18 cellular contexts compared by ENCODE assay signal in the genomic region with DNA sequence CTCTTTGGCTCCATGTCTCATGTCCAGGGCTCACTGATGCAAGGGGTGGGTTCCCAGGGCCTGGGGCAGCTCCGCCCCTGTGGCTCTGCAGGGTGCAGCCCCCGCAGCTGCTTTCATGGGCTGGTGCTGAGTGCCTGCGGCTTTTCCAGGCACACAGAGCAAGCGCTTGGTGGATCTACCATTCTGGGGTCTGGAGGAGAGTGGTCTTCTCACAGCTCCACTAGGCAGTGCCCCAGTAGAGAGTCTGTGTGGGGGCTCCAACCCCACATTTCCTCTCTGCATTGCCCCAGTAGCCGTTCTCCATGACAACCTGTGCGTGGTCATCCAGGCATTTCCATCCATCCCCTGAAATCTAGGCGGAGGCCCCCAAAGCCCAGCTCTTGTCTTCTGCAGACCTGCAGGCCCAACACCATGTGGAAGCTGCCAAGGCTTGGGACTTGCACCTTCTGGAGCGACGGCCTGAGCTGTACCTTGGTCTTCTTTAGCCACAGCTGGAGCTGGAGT. TPM values are rescaled to one million over a fixed set of nuclear protein-coding genes. Genes with fewer than 3 reads are reported as not detected.
DNase-seq lines count a peak whose midpoint lies in the region; ATAC-seq, FAIRE-seq and TF ChIP-seq lines count a peak whose summit lies in the region.
"Had no signal": no experiment of that assay in that cellular context is flagged by ENCODE, and none has a peak within 500 bp of the region (broad histone marks: within the 10 kb centered on the region; RNA-seq: fewer than 3 reads in every experiment).

No MANE protein-coding gene starts in this region.

- CTCF ChIA-PET in T-cell (lab: Charles Lee): no interaction called here
- CTCF ChIA-PET in K562 (lab: Yijun Ruan, JAX; ENCODE audit: low intra/inter-chr PET ratio): no interaction called here
- CTCF ChIA-PET in GM10248 (lab: Yijun Ruan, JAX): interaction anchor here (0.9 to 1.5 kb wide), 4 partner anchors 12 to 59 kb away, joined by 3 to 6 read pairs (median 3); no protein-coding TSS in a partner anchor

- TF ChIP-seq CTCF in K562 (IDR thresholded peaks at IDR 0.05 in 2 of 3, conservative IDR thresholded peaks at IDR 0.05 in 1 of 3; ENCODE audit: insufficient read depth in 2 of 3, low read depth in 1 of 3, low read length in 3 of 3) (no peak), GM10248 (IDR thresholded peaks at IDR 0.05; ENCODE audit: control extremely low read depth, extremely low read depth, low read depth, missing control alignments) (no peak), nephron progenitor cell (IDR thresholded peaks at IDR 0.05) (no peak)

- BruUV-seq in K562 (replicated peaks; lab: Mats Ljungman, UMichigan): no TSS peak

- POLR2A ChIA-PET in T-cell (lab: Charles Lee) (interaction anchor here in 1 of 2 donors (0.7 kb wide), 2 partner anchors 21 to 330 kb away, joined by 3 read pairs; a partner anchor contains a TSS), K562 (lab: Yijun Ruan, JAX) (interaction anchor here (0.6 to 1.1 kb wide), 3 partner anchors 10 to 25 kb away, joined by 3 to 5 read pairs (median 4); no protein-coding TSS in a partner anchor), GM10248 (lab: Yijun Ruan, JAX) (no interaction called here)

- H3K79me2 ChIP-seq in K562 (ENCODE audit: control insufficient read depth, insufficient read depth, low read length): no peaks in the 10 kb centered on the region

- H3K36me3 Mint-ChIP-seq in T-cell (peaks cover 30% of the 10 kb centered on the region), nephron progenitor cell (ENCODE audit: low read depth) (no peaks in the 10 kb centered on the region)
- H3K36me3 Mint-ChIP-seq in stimulated activated effector memory CD8-positive, alpha-beta T cell treated with anti-CD3 and anti-CD28 coated beads, Interleukin-12 subunit alpha, Interleukin-12 subunit beta, amount 100 ng/mL, for 72 hours: peaks cover 98% of the 10 kb centered on the region
- H3K36me3 Mint-ChIP-seq: type B pancreatic cell had no signal

- H3K27me3 Mint-ChIP-seq in T-cell: no peaks in the 10 kb centered on the region
- H3K27me3 Mint-ChIP-seq in nephron progenitor cell (ENCODE audit: low read depth, poor library complexity): peaks cover 16% of the 10 kb centered on the region

- no peaks in the 10 kb centered on the region for H3K9me3 ChIP-seq in right cardiac atrium (ENCODE audit: control insufficient read depth, low read length)
- H3K9me3 ChIP-seq in K562 (replicated peaks; ENCODE audit: control insufficient read depth, insufficient read depth, low read depth, low read length): no peaks in the 10 kb centered on the region
- H3K9me3 ChIP-seq: stomach had no signal

- H3K27ac Mint-ChIP-seq in T-cell: peak overlapping the region; percentile 89 to 94
- peak overlapping the region; percentile 100 for H3K27ac Mint-ChIP-seq in stimulated activated effector memory CD8-positive, alpha-beta T cell treated with anti-CD3 and anti-CD28 coated beads, Interleukin-12 subunit alpha, Interleukin-12 subunit beta, amount 100 ng/mL, for 72 hours
- H3K27ac Mint-ChIP-seq in nephron progenitor cell: no peak overlapping the region
- H3K27ac Mint-ChIP-seq: HFFc6 had no signal

- no peak for FAIRE-seq in K562 (lab: Jason Lieb, UNC)
- FAIRE-seq: colon, endometrium had no signal

- peaks cover 77 to 81% (median 79%) of the 10 kb centered on the region in 3 donors for H3K4me1 Mint-ChIP-seq in T-cell
- peaks cover 68% of the 10 kb centered on the region for H3K4me1 Mint-ChIP-seq in stimulated activated effector memory CD8-positive, alpha-beta T cell treated with anti-CD3 and anti-CD28 coated beads, Interleukin-12 subunit alpha, Interleukin-12 subunit beta, amount 100 ng/mL, for 72 hours
- peaks cover 53% of the 10 kb centered on the region for H3K4me1 Mint-ChIP-seq in nephron progenitor cell

- DNase-seq in right cardiac atrium: peak in 2 of 3 donors; percentile 27 to 47
- no peak for DNase-seq in Right ventricle myocardium inferior (ENCODE audit: missing footprints)
- no peak for DNase-seq in T-cell
- DNase-seq in K562 (ENCODE audit: extremely low read depth in 1 of 4, low spot score in 3 of 4): no peak
- no peak for DNase-seq in stimulated activated effector memory CD8-positive, alpha-beta T cell treated with anti-CD3 and anti-CD28 coated beads, Interleukin-12 subunit alpha, Interleukin-12 subunit beta, amount 100 ng/mL, for 72 hours (ENCODE audit: low spot score in 2 of 2)
- no peak for DNase-seq in NCI-H446 treated with DMSO at 0.1 percent for 48 hours (lab: John Stamatoyannopoulos, UW)
- no peak for DNase-seq in GM10248 (ENCODE audit: extremely low spot score)
- no peak for DNase-seq in nephron progenitor cell
- DNase-seq: activated gamma-delta T cell, HFFc6, NCI-H2107, NCI-H524 treated with DMSO at 0.1 percent for 48 hours, stomach had no signal

- no peak for TF ChIP-seq RAD21 in K562 (CRISPR knock-in tag; conservative IDR thresholded peaks at IDR 0.05 in 1 of 2, IDR thresholded peaks at IDR 0.05 in 1 of 2)

- H3K9ac ChIP-seq in K562 (ENCODE audit: insufficient read depth in 1 of 2, low read depth in 2 of 2, low read length in 2 of 2): 0 out of 4 replicates have a peak overlapping the region, but pooled peaks of 1 of the 2 experiments have one; percentile 40
- H3K9ac ChIP-seq: KMS-11 had no signal

- no peak overlapping the region for H3K27ac ChIP-seq in right cardiac atrium (ENCODE audit: low read length)
- H3K27ac ChIP-seq in K562 (ENCODE audit: extremely low read depth, low read depth, low read length): no peak overlapping the region
- H3K27ac ChIP-seq: KMS-11, stomach had no signal

- H3K27me3 ChIP-seq in right cardiac atrium (ENCODE audit: control insufficient read depth, insufficient read depth): no peaks in the 10 kb centered on the region
- peaks cover 0 to 12% of the 10 kb centered on the region in 2 experiments; a peak in 3 of 5 replicates for H3K27me3 ChIP-seq in K562 (ENCODE audit: control insufficient read depth in 2 of 2, insufficient read depth in 2 of 2, low read length in 2 of 2)

- H3K9me3 Mint-ChIP-seq in T-cell (no peaks in the 10 kb centered on the region), nephron progenitor cell (no peaks in the 10 kb centered on the region)
- H3K9me3 Mint-ChIP-seq in stimulated activated effector memory CD8-positive, alpha-beta T cell treated with anti-CD3 and anti-CD28 coated beads, Interleukin-12 subunit alpha, Interleukin-12 subunit beta, amount 100 ng/mL, for 72 hours: no peaks in the 10 kb centered on the region
- H3K9me3 Mint-ChIP-seq: HFFc6, type B pancreatic cell had no signal

- H2AFZ ChIP-seq in K562 (ENCODE audit: low read depth, low read length): no peak overlapping the region

- TF ChIP-seq POLR2A in K562 (conservative IDR thresholded peaks at IDR 0.05): no peak

- in situ Hi-C loops in K562 (cut with MboI): no loop called here

- H3K4me1 ChIP-seq in right cardiac atrium (ENCODE audit: control insufficient read depth, insufficient read depth, low read length) (no peaks in the 10 kb centered on the region), K562 (replicated peaks in 1 of 2; ENCODE audit: control insufficient read depth in 2 of 2, insufficient read depth in 2 of 2, low read length in 2 of 2) (peaks cover 14 to 42% of the 10 kb centered on the region in 2 experiments)

- no peaks in the 10 kb centered on the region for H4K20me1 ChIP-seq in K562 (replicated peaks; ENCODE audit: control insufficient read depth, insufficient read depth, low read length)

- H3K9me1 ChIP-seq in K562 (ENCODE audit: control insufficient read depth, insufficient read depth, low read length): no peaks in the 10 kb centered on the region

- intact Hi-C loops in right cardiac atrium (cut with DNase I): no loop called here
- intact Hi-C loops in Right ventricle myocardium inferior (cut with DNase I): no loop called here
- intact Hi-C loops in K562 (cut with micrococcal nuclease): no loop called here

- WGBS in right cardiac atrium: 86% methylated on average over 9 of the region's 9 CpGs
- 58% methylated on average over 9 of the region's 9 CpGs for WGBS in K562 (ENCODE audit: insufficient coverage, low coverage, missing lambda C conversion rate)

- no peak for ATAC-seq in right cardiac atrium
- ATAC-seq in Right ventricle myocardium inferior: no peak
- no peak for ATAC-seq in T-cell (replicated peaks in 1 of 4)
- peak; percentile 70 for ATAC-seq in K562
- ATAC-seq in stimulated activated effector memory CD8-positive, alpha-beta T cell treated with anti-CD3 and anti-CD28 coated beads, Interleukin-12 subunit alpha, Interleukin-12 subunit beta, amount 100 ng/mL, for 72 hours: no peak
- ATAC-seq: left ventricle myocardium superior had no signal

- no peak overlapping the region for H3K4me2 ChIP-seq in K562 (ENCODE audit: insufficient read depth, low read length)
- H3K4me2 ChIP-seq: KMS-11 had no signal

- H3K4me3 Mint-ChIP-seq in T-cell (peak overlapping the region in 1 of 3 donors; percentile 97), nephron progenitor cell (no peak overlapping the region)
- peak overlapping the region; percentile 100 for H3K4me3 Mint-ChIP-seq in stimulated activated effector memory CD8-positive, alpha-beta T cell treated with anti-CD3 and anti-CD28 coated beads, Interleukin-12 subunit alpha, Interleukin-12 subunit beta, amount 100 ng/mL, for 72 hours
- H3K4me3 Mint-ChIP-seq: HFFc6, type B pancreatic cell had no signal

- H3K4me3 ChIP-seq in right cardiac atrium (ENCODE audit: low read length) (no peak overlapping the region), K562 (no peak overlapping the region)
- H3K4me3 ChIP-seq: stomach had no signal

- TF ChIP-seq EP300 in K562 (IDR thresholded peaks at IDR 0.05; ENCODE audit: low read length): no peak

- no peaks in the 10 kb centered on the region for H3K36me3 ChIP-seq in K562 (ENCODE audit: control insufficient read depth, insufficient read depth, low read length)

RNA-seq across cellular contexts. Expression of a gene that starts 5.2 kb away (rescaled TPM):
- 10 to 100 TPM; 27.5 to 55.0 (median 37.8) TPM for total RNA-seq in right cardiac atrium
- 62.8 TPM for polyA plus RNA-seq in right cardiac atrium
- 57.8 TPM for total RNA-seq in Right ventricle myocardium inferior
- 1,000 to 10,000 TPM in 2 of 5 donors, 100 to 1,000 TPM in 3; 736 to 1,200 (median 999) TPM for total RNA-seq in T-cell
- 1.1 TPM in 1 of 2 replicates, not detected in the other for total RNA-seq in K562 (2011; cell fraction: chromatin; rRNA removed; ENCODE audit: low replicate concordance)
- total RNA-seq in K562 (2011; cell fraction: nucleolus; rRNA removed): 0.50 and 1.1 TPM in 2 replicates
- total RNA-seq in K562 (2011; cell fraction: nucleoplasm; rRNA removed): not detected in 2 replicates
- total RNA-seq in K562 (2014; rRNA removed): not detected in 2 replicates
- not detected in 2 replicates for total RNA-seq in K562 (2014; rRNA removed; fragmentation: Illumina TruSeq; extraction: Trizol)
- not detected in 2 replicates for total RNA-seq in K562 (2015; rRNA removed; fragmentation: Illumina TruSeq; extraction: Trizol)
- total RNA-seq in K562 (2021): 1.5 and 2.2 TPM in 2 replicates
- 0.21 TPM in 1 of 2 replicates, not detected in the other for polyA plus RNA-seq in K562 (2011; rRNA removed)
- 0.40 TPM in 2 replicates for polyA plus RNA-seq in K562 (2011; cell fraction: cytosol; rRNA removed)
- 0.29 and 0.43 TPM in 2 replicates for polyA plus RNA-seq in K562 (2011; cell fraction: nucleus; rRNA removed)
- polyA plus RNA-seq in K562 (2012): 1.0 and 5.1 TPM in 2 replicates
- 0.31 and 0.64 TPM in 2 replicates for polyA plus RNA-seq in K562 (2014; fragmentation: Illumina TruSeq; extraction: Trizol)
- polyA plus RNA-seq in K562 (2014; fragmentation: Nextera tagmentation; extraction: Ambion mirVana): under 1 TPM; 0.24 to 0.42 TPM
- polyA plus RNA-seq in K562 (2014; rRNA removed): 0.43 and 2.0 TPM in 2 replicates
- polyA minus RNA-seq in K562 (2011; rRNA and poly(A)+ RNA removed): not detected in 2 replicates
- polyA minus RNA-seq in K562 (2011; cell fraction: cytosol; rRNA and poly(A)+ RNA removed): not detected in 2 replicates
- not detected in 2 replicates for polyA minus RNA-seq in K562 (2011; cell fraction: nucleus; rRNA and poly(A)+ RNA removed)

RNA-seq across cellular contexts. Expression of a gene that starts 24.3 kb away (rescaled TPM):
- total RNA-seq in right cardiac atrium (1 to 10 TPM in 2 of 4 donors, under 1 TPM in 2; 0.72 to 1.7 (median 0.95) TPM), Right ventricle myocardium inferior (1.7 TPM), T-cell (1 to 10 TPM; 1.6 to 9.6 (median 4.1) TPM), K562 (2014; rRNA removed) (not detected in 2 replicates), K562 (2014; rRNA removed; fragmentation: Illumina TruSeq; extraction: Trizol) (not detected in 2 replicates), K562 (2015; rRNA removed; fragmentation: Illumina TruSeq; extraction: Trizol) (0.04 TPM in 1 of 2 replicates, not detected in the other), K562 (2021) (0.09 TPM in 1 of 2 replicates, not detected in the other)
- polyA plus RNA-seq in right cardiac atrium (0.68 TPM), K562 (2011; rRNA removed) (not detected in 2 replicates), K562 (2014; fragmentation: Illumina TruSeq; extraction: Trizol) (0.03 TPM in 1 of 2 replicates, not detected in the other), K562 (2014; fragmentation: Nextera tagmentation; extraction: Ambion mirVana) (not detected), K562 (2014; rRNA removed) (not detected in 2 replicates)
- 0.14 TPM in 1 of 2 replicates, not detected in the other for total RNA-seq in K562 (2011; cell fraction: chromatin; rRNA removed; ENCODE audit: low replicate concordance)
- 0.17 TPM in 1 of 2 replicates, not detected in the other for total RNA-seq in K562 (2011; cell fraction: nucleolus; rRNA removed)
- 0.07 and 0.15 TPM in 2 replicates for total RNA-seq in K562 (2011; cell fraction: nucleoplasm; rRNA removed)
- 0.01 TPM in 1 of 2 replicates, not detected in the other for polyA plus RNA-seq in K562 (2011; cell fraction: cytosol; rRNA removed)
- polyA plus RNA-seq in K562 (2011; cell fraction: nucleus; rRNA removed): 0.03 and 0.08 TPM in 2 replicates
- polyA plus RNA-seq in K562 (2012): 0.51 and 0.58 TPM in 2 replicates
- not detected in 2 replicates for polyA minus RNA-seq in K562 (2011; rRNA and poly(A)+ RNA removed)
- 0.19 TPM in 1 of 2 replicates, not detected in the other for polyA minus RNA-seq in K562 (2011; cell fraction: cytosol; rRNA and poly(A)+ RNA removed)
- polyA minus RNA-seq in K562 (2011; cell fraction: nucleus; rRNA and poly(A)+ RNA removed): not detected in 2 replicates

RNA-seq across cellular contexts. Expression of a gene that starts 28.4 kb away (rescaled TPM):
- total RNA-seq in right cardiac atrium (not detected), Right ventricle myocardium inferior (not detected), T-cell (under 1 TPM in 4 of 5 donors, not detected in 1; 0.19 to 0.64 (median 0.39) TPM), K562 (2014; rRNA removed) (not detected in 2 replicates), K562 (2014; rRNA removed; fragmentation: Illumina TruSeq; extraction: Trizol) (not detected in 2 replicates), K562 (2015; rRNA removed; fragmentation: Illumina TruSeq; extraction: Trizol) (not detected in 2 replicates), K562 (2021) (0.16 and 0.22 TPM in 2 replicates)
- polyA plus RNA-seq in right cardiac atrium (not detected), K562 (2011; rRNA removed) (not detected in 2 replicates), K562 (2014; fragmentation: Illumina TruSeq; extraction: Trizol) (not detected in 2 replicates), K562 (2014; fragmentation: Nextera tagmentation; extraction: Ambion mirVana) (not detected), K562 (2014; rRNA removed) (not detected in 2 replicates)
- not detected in 2 replicates for total RNA-seq in K562 (2011; cell fraction: chromatin; rRNA removed; ENCODE audit: low replicate concordance)
- total RNA-seq in K562 (2011; cell fraction: nucleolus; rRNA removed): 0.17 TPM in 1 of 2 replicates, not detected in the other
- 0.37 TPM in 1 of 2 replicates, not detected in the other for total RNA-seq in K562 (2011; cell fraction: nucleoplasm; rRNA removed)
- polyA plus RNA-seq in K562 (2011; cell fraction: cytosol; rRNA removed): 0.03 TPM in 1 of 2 replicates, not detected in the other
- polyA plus RNA-seq in K562 (2011; cell fraction: nucleus; rRNA removed): 0.10 TPM in 1 of 2 replicates, not detected in the other
- polyA plus RNA-seq in K562 (2012): 0.14 TPM in 1 of 2 replicates, not detected in the other
- not detected in 2 replicates for polyA minus RNA-seq in K562 (2011; rRNA and poly(A)+ RNA removed)
- polyA minus RNA-seq in K562 (2011; cell fraction: cytosol; rRNA and poly(A)+ RNA removed): not detected in 2 replicates
- not detected in 2 replicates for polyA minus RNA-seq in K562 (2011; cell fraction: nucleus; rRNA and poly(A)+ RNA removed)
- total RNA-seq: HFFc6, left ventricle myocardium superior, stomach had no signal
- polyA plus RNA-seq: stomach had no signal

RNA-seq across cellular contexts. Expression of a gene that starts 33.9 kb away (rescaled TPM):
- total RNA-seq in right cardiac atrium (not detected), Right ventricle myocardium inferior (not detected), T-cell (under 1 TPM in 3 of 5 donors, not detected in 2; 0.13 to 0.16 (median 0.15) TPM), K562 (2014; rRNA removed) (0.09 and 0.12 TPM in 2 replicates), K562 (2014; rRNA removed; fragmentation: Illumina TruSeq; extraction: Trizol) (not detected in 2 replicates), K562 (2015; rRNA removed; fragmentation: Illumina TruSeq; extraction: Trizol) (0.08 TPM in 1 of 2 replicates, not detected in the other), K562 (2021) (0.09 TPM in 2 replicates)
- polyA plus RNA-seq in right cardiac atrium (not detected), K562 (2011; rRNA removed) (0.18 and 0.28 TPM in 2 replicates), K562 (2014; fragmentation: Illumina TruSeq; extraction: Trizol) (not detected in 2 replicates), K562 (2014; fragmentation: Nextera tagmentation; extraction: Ambion mirVana) (not detected), K562 (2014; rRNA removed) (not detected in 2 replicates)
- total RNA-seq in K562 (2011; cell fraction: chromatin; rRNA removed; ENCODE audit: low replicate concordance): 0.23 and 0.65 TPM in 2 replicates
- 1.1 and 1.2 TPM in 2 replicates for total RNA-seq in K562 (2011; cell fraction: nucleolus; rRNA removed)
- 0.29 and 0.46 TPM in 2 replicates for total RNA-seq in K562 (2011; cell fraction: nucleoplasm; rRNA removed)
- 0.32 and 0.63 TPM in 2 replicates for polyA plus RNA-seq in K562 (2011; cell fraction: cytosol; rRNA removed)
- polyA plus RNA-seq in K562 (2011; cell fraction: nucleus; rRNA removed): 0.28 and 0.41 TPM in 2 replicates
- polyA plus RNA-seq in K562 (2012): 0.17 and 0.27 TPM in 2 replicates
- not detected in 2 replicates for polyA minus RNA-seq in K562 (2011; rRNA and poly(A)+ RNA removed)
- 0.57 TPM in 1 of 2 replicates, not detected in the other for polyA minus RNA-seq in K562 (2011; cell fraction: cytosol; rRNA and poly(A)+ RNA removed)
- 0.44 and 0.54 TPM in 2 replicates for polyA minus RNA-seq in K562 (2011; cell fraction: nucleus; rRNA and poly(A)+ RNA removed)
- total RNA-seq: HFFc6, left ventricle myocardium superior had no signal

RNA-seq across cellular contexts. Expression of a gene that starts 41.7 kb away (rescaled TPM):
- total RNA-seq in right cardiac atrium: 10 to 100 TPM in 1 of 4 donors, 1 to 10 TPM in 3; 6.4 to 10.1 (median 9.2) TPM
- polyA plus RNA-seq in right cardiac atrium: 10.9 TPM
- total RNA-seq in Right ventricle myocardium inferior: 7.4 TPM
- under 1 TPM in 1 of 5 donors, not detected in 4; 0.38 TPM for total RNA-seq in T-cell
- total RNA-seq in K562 (2011; cell fraction: chromatin; rRNA removed; ENCODE audit: low replicate concordance): 3.9 and 8.4 TPM in 2 replicates
- 8.7 and 9.3 TPM in 2 replicates for total RNA-seq in K562 (2011; cell fraction: nucleolus; rRNA removed)
- total RNA-seq in K562 (2011; cell fraction: nucleoplasm; rRNA removed): 3.0 and 3.1 TPM in 2 replicates
- total RNA-seq in K562 (2014; rRNA removed): 11.8 and 14.2 TPM in 2 replicates
- 1.9 and 2.4 TPM in 2 replicates for total RNA-seq in K562 (2014; rRNA removed; fragmentation: Illumina TruSeq; extraction: Trizol)
- total RNA-seq in K562 (2015; rRNA removed; fragmentation: Illumina TruSeq; extraction: Trizol): 5.1 and 5.4 TPM in 2 replicates
- 9.4 and 10.1 TPM in 2 replicates for total RNA-seq in K562 (2021)
- 3.6 and 4.7 TPM in 2 replicates for polyA plus RNA-seq in K562 (2011; rRNA removed)
- polyA plus RNA-seq in K562 (2011; cell fraction: cytosol; rRNA removed): 6.0 and 16.0 TPM in 2 replicates
- polyA plus RNA-seq in K562 (2011; cell fraction: nucleus; rRNA removed): 6.6 and 12.0 TPM in 2 replicates
- 6.3 and 12.0 TPM in 2 replicates for polyA plus RNA-seq in K562 (2012)
- 3.3 and 5.0 TPM in 2 replicates for polyA plus RNA-seq in K562 (2014; fragmentation: Illumina TruSeq; extraction: Trizol)
- not detected for polyA plus RNA-seq in K562 (2014; fragmentation: Nextera tagmentation; extraction: Ambion mirVana)
- polyA plus RNA-seq in K562 (2014; rRNA removed): 8.3 and 8.7 TPM in 2 replicates
- 0.81 and 2.0 TPM in 2 replicates for polyA minus RNA-seq in K562 (2011; rRNA and poly(A)+ RNA removed)
- 4.6 and 6.7 TPM in 2 replicates for polyA minus RNA-seq in K562 (2011; cell fraction: cytosol; rRNA and poly(A)+ RNA removed)
- 1.9 and 2.6 TPM in 2 replicates for polyA minus RNA-seq in K562 (2011; cell fraction: nucleus; rRNA and poly(A)+ RNA removed)

Comparison
In these comparisons a context has a peak if more than half of its experiments do, and no peak if none do; other contexts are left out.
1. DNase-seq: peak in right cardiac atrium (2 of 3); none in Right ventricle myocardium inferior (single experiment), T-cell (0 of 34), K562 (0 of 4), stimulated activated effector memory CD8-positive, alpha-beta T cell treated with anti-CD3 and anti-CD28 coated beads, Interleukin-12 subunit alpha, Interleukin-12 subunit beta, amount 100 ng/mL, for 72 hours (0 of 2), NCI-H446 treated with DMSO at 0.1 percent for 48 hours (single experiment), GM10248 (single experiment) and nephron progenitor cell (single experiment).
2. RNA of a gene that starts 5.2 kb away (total RNA-seq): 736 to 1,200 TPM in T-cell; 57.8 TPM in Right ventricle myocardium inferior (single experiment), 27.5 to 55.0 TPM in right cardiac atrium and 0.50 to 2.2 TPM in K562; every median in the first group is over 10 times any median in the second.